ENCODE assay signal across 9 cellular contexts in genomic region chr11:77067776-77068460, GRCh38. TPM values are rescaled to one million over a fixed set of nuclear protein-coding genes. Genes with fewer than 3 reads are reported as not detected.
A peak's percentile ranks its signal among the peaks of the same experiment; 100 is the strongest.
DNase-seq lines count a peak whose midpoint lies in the region; ATAC-seq and TF ChIP-seq lines count a peak whose summit lies in the region.
"Had no signal": no experiment of that assay in that cellular context is flagged by ENCODE, and none has a peak within 500 bp of the region (broad histone marks: within the 10 kb centered on the region; RNA-seq: fewer than 3 reads in every experiment).

No MANE protein-coding gene starts in this region.

- TF ChIP-seq CTCF in heart left ventricle (IDR thresholded peaks at IDR 0.05) (no peak), cardiac fibroblast (IDR thresholded peaks at IDR 0.05; ENCODE audit: low read depth, low read length) (no peak), mucosa of descending colon (IDR thresholded peaks at IDR 0.05) (no peak), uterus (IDR thresholded peaks at IDR 0.05) (no peak)

- TF ChIP-seq POLR2A in heart left ventricle (IDR thresholded peaks at IDR 0.05) (no peak), uterus (IDR thresholded peaks at IDR 0.05) (no peak)

- no peaks in the 10 kb centered on the region for H3K36me3 ChIP-seq in heart left ventricle
- no peaks in the 10 kb centered on the region for H3K36me3 ChIP-seq in mucosa of descending colon (ENCODE audit: low read depth)
- no peaks in the 10 kb centered on the region for H3K36me3 ChIP-seq in uterus

- intact Hi-C loops in heart left ventricle (cut with DNase I) (no loop called here), Right ventricle myocardium inferior (cut with DNase I) (no loop called here), mucosa of descending colon (cut with DNase I, micrococcal nuclease) (no loop called here), uterus (cut with DNase I; ENCODE audit: low total_unique reads) (no loop called here)

- H3K27me3 ChIP-seq in heart left ventricle (no peaks in the 10 kb centered on the region), uterus (no peaks in the 10 kb centered on the region)

- H3K9me3 ChIP-seq in heart left ventricle (no peaks in the 10 kb centered on the region), mucosa of descending colon (no peaks in the 10 kb centered on the region), uterus (no peaks in the 10 kb centered on the region)

- H3K27ac ChIP-seq in heart left ventricle (peak overlapping the region in 1 of 12 donors; percentile 91), uterus (peak overlapping the region; percentile 88 to 96)

- ATAC-seq in heart left ventricle (no peak), Right ventricle myocardium inferior (no peak), mucosa of descending colon (no peak), GM21367 (IDR thresholded peaks at IDR 0.05; ENCODE audit: unreplicated experiment) (no peak)

- H3K4me1 ChIP-seq in heart left ventricle (peaks cover 0 to 29% (median 13%) of the 10 kb centered on the region in 12 donors), mucosa of descending colon (ENCODE audit: low read depth) (peaks cover 62% of the 10 kb centered on the region), uterus (peaks cover 4 to 7% of the 10 kb centered on the region in 2 donors)

- 82 to 88% (median 84%) methylated on average over 9 to 12 of the region's 12 CpGs for WGBS in heart left ventricle, 4 donors

- DNase-seq in heart left ventricle (peak in 1 of 5 donors; percentile 26), Right ventricle myocardium inferior (ENCODE audit: missing footprints) (no peak), cardiac fibroblast (ENCODE audit: low read depth in 2 of 2) (no peak), mucosa of descending colon (peak in 1 of 3 donors; percentile 53), uterus (no peak), NCI-H2227 (lab: John Stamatoyannopoulos, UW; ENCODE audit: unreplicated experiment) (no peak), NOMO-1 (lab: John Stamatoyannopoulos, UW; ENCODE audit: unreplicated experiment in 2 of 2) (no peak)

- H3K4me3 ChIP-seq in heart left ventricle (peak overlapping the region in 9 of 12 donors; percentile 5 to 97 (median 80)), cardiac fibroblast (replicated peaks in 1 of 2; ENCODE audit: low read depth in 2 of 2, low read length in 2 of 2) (peak overlapping the region; percentile 66), mucosa of descending colon (peak overlapping the region; percentile 67), uterus (peak overlapping the region in 1 of 2 donors; percentile 90)

RNA-seq across cellular contexts. Expression of gene CAPN5, which starts 1.1 kb away (rescaled TPM):
- total RNA-seq in heart left ventricle (1 to 10 TPM; 1.2 to 4.5 (median 2.3) TPM), Right ventricle myocardium inferior (3.7 TPM), mucosa of descending colon (100 to 1,000 TPM; 142 to 351 (median 253) TPM), uterus (10 to 100 TPM in 2 of 4 donors, 1 to 10 TPM in 2; 1.8 to 16.6 (median 8.0) TPM)
- polyA plus RNA-seq in heart left ventricle, result 1 to 10 TPM; 1.1 to 2.0 TPM

RNA-seq across cellular contexts. Expression of gene B3GNT6, which starts 33.7 kb away (rescaled TPM):
- total RNA-seq in heart left ventricle (not detected), Right ventricle myocardium inferior (not detected), mucosa of descending colon (100 to 1,000 TPM in 1 of 3 donors, 10 to 100 TPM in 2; 37.4 to 113 (median 82.6) TPM), uterus (under 1 TPM in 1 of 4 donors, not detected in 3; under 0.01 TPM)
- polyA plus RNA-seq in heart left ventricle, result not detected
- total RNA-seq: glomerular endothelial cell had no signal

RNA-seq across cellular contexts. Expression of gene OMP, which starts 34.7 kb away (rescaled TPM):
- total RNA-seq in heart left ventricle, result not detected
- not detected for polyA plus RNA-seq in heart left ventricle
- total RNA-seq in Right ventricle myocardium inferior, result not detected
- total RNA-seq in mucosa of descending colon, result 10 to 100 TPM; 10.3 to 21.1 (median 11.3) TPM
- 1 to 10 TPM in 2 of 4 donors, not detected in 2; 1.0 to 2.1 TPM for total RNA-seq in uterus
- total RNA-seq: glomerular endothelial cell had no signal

Comparison
In these comparisons a context has a peak if more than half of its experiments do, and no peak if none do; other contexts are left out.
1. RNA of gene CAPN5, which starts 1.1 kb away (total RNA-seq): 142 to 351 TPM in mucosa of descending colon; 1.8 to 16.6 TPM in uterus, 3.7 TPM in Right ventricle myocardium inferior (single experiment) and 1.2 to 4.5 TPM in heart left ventricle; every median in the first group is over 4 times any median in the second.
2. RNA of gene B3GNT6, which starts 33.7 kb away (total RNA-seq): 37.4 to 113 TPM in mucosa of descending colon; not detected in heart left ventricle, not detected in Right ventricle myocardium inferior (single experiment) and under 0.01 TPM in uterus; every median in the first group is over 10 times any median in the second.